12 cellular contexts compared by ENCODE assay signal in genomic region chr4:135838889-135839288, GRCh38.
DNase-seq lines count a peak whose midpoint lies in the region; ATAC-seq and TF ChIP-seq lines count a peak whose summit lies in the region.
"Had no signal": no experiment of that assay in that cellular context is flagged by ENCODE, and none has a peak within 500 bp of the region (broad histone marks: within the 10 kb centered on the region; RNA-seq: fewer than 3 reads in every experiment).

No MANE protein-coding gene starts in this region.

- no peaks in the 10 kb centered on the region for H3K9me3 Mint-ChIP-seq in activated CD8-positive, alpha-beta T cell treated with anti-CD3 and anti-CD28 coated beads, Interleukin-2, amount 10 ng/mL, durations not matched to agents 7 days and 5 days (ENCODE audit: insufficient read depth)
- H3K9me3 Mint-ChIP-seq: activated T-helper 1 cell treated with anti-CD3 and anti-CD28 coated beads, Interleukin-12 subunit alpha, Interleukin-12 subunit beta, Interleukin-2, Interleukin-4 antibody, amounts not matched to agents 30 ng/mL and 10 ng/mL and 1 ng/mL, durations not matched to agents 14 hours and 24 hours and 36 hours had no signal

- 90% methylated on average over 1 of the region's 1 CpG for WGBS in hepatocyte (ENCODE audit: low lambda C conversion rate, missing lambda C conversion rate)

- no peak for TF ChIP-seq CTCF in hepatocyte (IDR thresholded peaks at IDR 0.05; ENCODE audit: poor library complexity)
- TF ChIP-seq CTCF in omental fat pad (IDR thresholded peaks at IDR 0.05): no peak

- no peaks in the 10 kb centered on the region for H3K9me3 ChIP-seq in hepatocyte (ENCODE audit: low read depth)
- H3K9me3 ChIP-seq: thyroid gland had no signal

- H3K36me3 ChIP-seq in hepatocyte (replicated peaks; ENCODE audit: insufficient read depth, low read depth): no peaks in the 10 kb centered on the region
- H3K36me3 ChIP-seq: thyroid gland had no signal

- CTCF ChIA-PET in activated CD8-positive, alpha-beta T cell treated with anti-CD3 and anti-CD28 coated beads, Interleukin-2, amount 10 ng/mL, durations not matched to agents 7 days and 5 days (lab: Charles Lee): no interaction called here

- no peaks in the 10 kb centered on the region for H3K27me3 Mint-ChIP-seq in activated CD8-positive, alpha-beta T cell treated with anti-CD3 and anti-CD28 coated beads, Interleukin-2, amount 10 ng/mL, durations not matched to agents 7 days and 5 days (ENCODE audit: low read depth)

- ATAC-seq in omental fat pad (ENCODE audit: low FRiP score): no peak
- ATAC-seq in activated CD8-positive, alpha-beta T cell treated with anti-CD3 and anti-CD28 coated beads, Interleukin-2, amount 10 ng/mL, durations not matched to agents 7 days and 5 days: no peak
- no peak for ATAC-seq in HG02571 (IDR thresholded peaks at IDR 0.05; ENCODE audit: unreplicated experiment)

- no peak overlapping the region for H3K4me3 Mint-ChIP-seq in activated CD8-positive, alpha-beta T cell treated with anti-CD3 and anti-CD28 coated beads, Interleukin-2, amount 10 ng/mL, durations not matched to agents 7 days and 5 days
- H3K4me3 Mint-ChIP-seq: activated T-helper 1 cell treated with anti-CD3 and anti-CD28 coated beads, Interleukin-12 subunit alpha, Interleukin-12 subunit beta, Interleukin-2, Interleukin-4 antibody, amounts not matched to agents 30 ng/mL and 10 ng/mL and 1 ng/mL, durations not matched to agents 14 hours and 24 hours and 36 hours; neural crest cell had no signal

- H3K4me1 ChIP-seq in hepatocyte (ENCODE audit: insufficient read depth): no peaks in the 10 kb centered on the region
- H3K4me1 ChIP-seq: thyroid gland had no signal

- H3K4me1 Mint-ChIP-seq in activated CD8-positive, alpha-beta T cell treated with anti-CD3 and anti-CD28 coated beads, Interleukin-2, amount 10 ng/mL, durations not matched to agents 7 days and 5 days (ENCODE audit: low read depth): no peaks in the 10 kb centered on the region

- no peaks in the 10 kb centered on the region for H3K9me2 ChIP-seq in hepatocyte (replicated peaks; ENCODE audit: insufficient read depth)

- POLR2A ChIA-PET in activated CD8-positive, alpha-beta T cell treated with anti-CD3 and anti-CD28 coated beads, Interleukin-2, amount 10 ng/mL, durations not matched to agents 7 days and 5 days (lab: Charles Lee): no interaction called here

- no peak overlapping the region for H2AFZ ChIP-seq in hepatocyte

- H3K4me3 ChIP-seq in hepatocyte: no peak overlapping the region
- H3K4me3 ChIP-seq: thyroid gland had no signal

- H3K27me3 ChIP-seq in hepatocyte: no peaks in the 10 kb centered on the region
- H3K27me3 ChIP-seq: thyroid gland had no signal

- H3K36me3 Mint-ChIP-seq in activated CD8-positive, alpha-beta T cell treated with anti-CD3 and anti-CD28 coated beads, Interleukin-2, amount 10 ng/mL, durations not matched to agents 7 days and 5 days (ENCODE audit: low read depth): no peaks in the 10 kb centered on the region

- no peaks in the 10 kb centered on the region for H3K79me2 ChIP-seq in hepatocyte

- H3K27ac ChIP-seq in hepatocyte: no peak overlapping the region
- H3K27ac ChIP-seq: KMS-11, thyroid gland had no signal

- no peak overlapping the region for H3K27ac Mint-ChIP-seq in activated CD8-positive, alpha-beta T cell treated with anti-CD3 and anti-CD28 coated beads, Interleukin-2, amount 10 ng/mL, durations not matched to agents 7 days and 5 days
- H3K27ac Mint-ChIP-seq: activated T-helper 1 cell treated with anti-CD3 and anti-CD28 coated beads, Interleukin-12 subunit alpha, Interleukin-12 subunit beta, Interleukin-2, Interleukin-4 antibody, amounts not matched to agents 30 ng/mL and 10 ng/mL and 1 ng/mL, durations not matched to agents 14 hours and 24 hours and 36 hours had no signal

- H3K4me2 ChIP-seq in hepatocyte: no peak overlapping the region
- H3K4me2 ChIP-seq: KMS-11 had no signal

- DNase-seq in SIG-M5 treated with dmso at 0.1 percent for 504 hours (lab: John Stamatoyannopoulos, UW; ENCODE audit: unreplicated experiment) (peak; percentile 8), SIG-M5 (lab: John Stamatoyannopoulos, UW) (no peak), T1000 (lab: John Stamatoyannopoulos, UW) (peak; percentile 20), hepatocyte (ENCODE audit: low spot score) (peak; percentile 61), omental fat pad (ENCODE audit: low spot score) (no peak), NCI-H2107 treated with DMSO at 0.1 percent for 48 hours (lab: John Stamatoyannopoulos, UW; ENCODE audit: unreplicated experiment) (no peak)
- DNase-seq in activated CD8-positive, alpha-beta T cell treated with anti-CD3 and anti-CD28 coated beads, Interleukin-2, amount 10 ng/mL, durations not matched to agents 7 days and 5 days: no peak
- DNase-seq: thyroid gland had no signal

- no peaks in the 10 kb centered on the region for H4K20me1 ChIP-seq in hepatocyte (ENCODE audit: insufficient read depth, poor library complexity, severe bottlenecking)

Comparison
In these comparisons a context has a peak if more than half of its experiments do, and no peak if none do; other contexts are left out.
1. DNase-seq: peak in SIG-M5 treated with dmso at 0.1 percent for 504 hours (single experiment), T1000 (single experiment) and hepatocyte (single experiment); none in SIG-M5 (single experiment), omental fat pad (single experiment), activated CD8-positive, alpha-beta T cell treated with anti-CD3 and anti-CD28 coated beads, Interleukin-2, amount 10 ng/mL, durations not matched to agents 7 days and 5 days (single experiment) and NCI-H2107 treated with DMSO at 0.1 percent for 48 hours (single experiment).